In genomic region chr9:133876144-133876543, GRCh38 we compare ENCODE assay signal across 12 cellular contexts.
DNase-seq lines count a peak whose midpoint lies in the region; ATAC-seq and TF ChIP-seq lines count a peak whose summit lies in the region.
"Had no signal": no experiment of that assay in that cellular context is flagged by ENCODE, and none has a peak within 500 bp of the region (broad histone marks: within the 10 kb centered on the region; RNA-seq: fewer than 3 reads in every experiment).

No MANE protein-coding gene starts in this region.

- H3K4me2 ChIP-seq in PC-3 (ENCODE audit: low read length), result no peak overlapping the region

- BruUV-seq in PC-3 (replicated peaks; lab: Mats Ljungman, UMichigan), result no TSS peak

- TF ChIP-seq CTCF in right atrium auricular region (IDR thresholded peaks at IDR 0.05) (no peak), PC-3 (conservative IDR thresholded peaks at IDR 0.05; ENCODE audit: low read depth, low read length) (peak; percentile 28), fibroblast of pulmonary artery (IDR thresholded peaks at IDR 0.05; ENCODE audit: low read length, missing control alignments) (peak; percentile 19), suprapubic skin (IDR thresholded peaks at IDR 0.05) (peak; percentile 19 to 45)

- no peak overlapping the region for H3K27ac Mint-ChIP-seq in activated naive CD4-positive, alpha-beta T cell treated with anti-CD3 and anti-CD28 coated beads for 36 hours
- H3K27ac Mint-ChIP-seq: activated CD4-positive, alpha-beta memory T cell treated with anti-CD3 and anti-CD28 coated beads, Interleukin-2, amount 10 ng/mL, durations not matched to agents 7 days and 5 days; CD4-positive, alpha-beta memory T cell had no signal

- no peaks in the 10 kb centered on the region for H3K9me2 ChIP-seq in PC-3 (replicated peaks; ENCODE audit: low read length)

- no peak overlapping the region for H3K27ac ChIP-seq in right atrium auricular region
- no peak overlapping the region for H3K27ac ChIP-seq in PC-3 (ENCODE audit: low read length)
- no peak overlapping the region for H3K27ac ChIP-seq in suprapubic skin
- H3K27ac ChIP-seq: prostate gland had no signal

- intact Hi-C loops in Right ventricle myocardium inferior (cut with DNase I), result no loop called here
- intact Hi-C loops in PC-3 (cut with micrococcal nuclease), result no loop called here
- intact Hi-C loops in activated naive CD4-positive, alpha-beta T cell treated with anti-CD3 and anti-CD28 coated beads for 36 hours (cut with micrococcal nuclease), result no loop called here

- H3K27me3 ChIP-seq in right atrium auricular region, result no peaks in the 10 kb centered on the region
- no peaks in the 10 kb centered on the region for H3K27me3 ChIP-seq in PC-3 (ENCODE audit: low read length)
- no peaks in the 10 kb centered on the region for H3K27me3 ChIP-seq in suprapubic skin

- H3K9ac ChIP-seq in PC-3 (ENCODE audit: low read length), result no peak overlapping the region

- H3K9me3 ChIP-seq in right atrium auricular region (no peaks in the 10 kb centered on the region), PC-3 (ENCODE audit: low read length) (no peaks in the 10 kb centered on the region), suprapubic skin (no peaks in the 10 kb centered on the region)
- H3K9me3 ChIP-seq: prostate gland had no signal

- H3F3A ChIP-seq in PC-3 (ENCODE audit: low read length, unreplicated experiment), result peaks cover 6% of the 10 kb centered on the region

- WGBS in suprapubic skin, result 64% methylated on average over 11 of the region's 11 CpGs

- H2AFZ ChIP-seq in PC-3 (ENCODE audit: low read length), result no peak overlapping the region

- TF ChIP-seq POLR2A in suprapubic skin (IDR thresholded peaks at IDR 0.05), result no peak

- no peak overlapping the region for H3K4me3 ChIP-seq in right atrium auricular region
- no peak overlapping the region for H3K4me3 ChIP-seq in PC-3 (ENCODE audit: low read length)
- no peak overlapping the region for H3K4me3 ChIP-seq in fibroblast of pulmonary artery (replicated peaks; ENCODE audit: low read depth, low read length)
- H3K4me3 ChIP-seq in suprapubic skin, result no peak overlapping the region
- H3K4me3 ChIP-seq: prostate gland had no signal

- POLR2A ChIA-PET in PC-3 (lab: Charles Lee; ENCODE audit: unreplicated experiment), result interaction anchor here (0.5 kb wide), 1 partner anchor 149 kb away, joined by 5 read pairs; no protein-coding TSS in a partner anchor

- H4K20me1 ChIP-seq in PC-3 (ENCODE audit: low read length), result no peaks in the 10 kb centered on the region

- ATAC-seq in Right ventricle myocardium inferior, result no peak
- no peak for ATAC-seq in PC-3

- no peaks in the 10 kb centered on the region for H3K27me3 Mint-ChIP-seq in activated naive CD4-positive, alpha-beta T cell treated with anti-CD3 and anti-CD28 coated beads for 36 hours (ENCODE audit: low read depth)
- H3K27me3 Mint-ChIP-seq: activated CD4-positive, alpha-beta memory T cell treated with anti-CD3 and anti-CD28 coated beads, Interleukin-2, amount 10 ng/mL, durations not matched to agents 7 days and 5 days; CD4-positive, alpha-beta memory T cell had no signal

- TF ChIP-seq EP300 in suprapubic skin (IDR thresholded peaks at IDR 0.05), result no peak

- H3K36me3 ChIP-seq in right atrium auricular region (no peaks in the 10 kb centered on the region), PC-3 (ENCODE audit: low read depth, low read length) (no peaks in the 10 kb centered on the region), suprapubic skin (no peaks in the 10 kb centered on the region)
- H3K36me3 ChIP-seq: prostate gland had no signal

- DNase-seq in Right ventricle myocardium inferior (ENCODE audit: missing footprints) (peak; percentile 65), right atrium auricular region (ENCODE audit: low spot score) (no peak), PC-3 (no peak), fibroblast of pulmonary artery (ENCODE audit: low read depth) (no peak), suprapubic skin (ENCODE audit: low spot score in 2 of 2) (no peak), NCI-H187 (lab: John Stamatoyannopoulos, UW) (no peak), cerebellar cortex (ENCODE audit: low spot score) (no peak)
- DNase-seq in activated naive CD4-positive, alpha-beta T cell treated with anti-CD3 and anti-CD28 coated beads for 36 hours, result no peak
- DNase-seq: activated CD4-positive, alpha-beta memory T cell treated with anti-CD3 and anti-CD28 coated beads, Interleukin-2, amount 10 ng/mL, durations not matched to agents 7 days and 5 days; CD4-positive, alpha-beta memory T cell; NCI-H774 had no signal

- H3K4me1 Mint-ChIP-seq in activated naive CD4-positive, alpha-beta T cell treated with anti-CD3 and anti-CD28 coated beads for 36 hours (ENCODE audit: low read depth), result no peaks in the 10 kb centered on the region
- H3K4me1 Mint-ChIP-seq: activated CD4-positive, alpha-beta memory T cell treated with anti-CD3 and anti-CD28 coated beads, Interleukin-2, amount 10 ng/mL, durations not matched to agents 7 days and 5 days; CD4-positive, alpha-beta memory T cell had no signal

- CTCF ChIA-PET in PC-3 (lab: Charles Lee), result no interaction called here
- CTCF ChIA-PET in activated naive CD4-positive, alpha-beta T cell treated with anti-CD3 and anti-CD28 coated beads for 36 hours (lab: Charles Lee), result no interaction called here

- H3K36me3 Mint-ChIP-seq in activated naive CD4-positive, alpha-beta T cell treated with anti-CD3 and anti-CD28 coated beads for 36 hours (ENCODE audit: low read depth), result no peaks in the 10 kb centered on the region
- H3K36me3 Mint-ChIP-seq: CD4-positive, alpha-beta memory T cell had no signal

- peaks cover 36% of the 10 kb centered on the region for H3K79me2 ChIP-seq in PC-3 (ENCODE audit: low read length)

- H3K4me1 ChIP-seq in right atrium auricular region (peaks cover 0 to 13% of the 10 kb centered on the region in 2 donors), PC-3 (ENCODE audit: insufficient read depth, low read length) (peaks cover 25% of the 10 kb centered on the region), suprapubic skin (peaks cover 47% of the 10 kb centered on the region)

- H3K4me3 Mint-ChIP-seq in activated naive CD4-positive, alpha-beta T cell treated with anti-CD3 and anti-CD28 coated beads for 36 hours, result no peak overlapping the region
- H3K4me3 Mint-ChIP-seq: activated CD4-positive, alpha-beta memory T cell treated with anti-CD3 and anti-CD28 coated beads, Interleukin-2, amount 10 ng/mL, durations not matched to agents 7 days and 5 days; CD4-positive, alpha-beta memory T cell had no signal

- H3K9me3 Mint-ChIP-seq in activated naive CD4-positive, alpha-beta T cell treated with anti-CD3 and anti-CD28 coated beads for 36 hours, result no peaks in the 10 kb centered on the region
- H3K9me3 Mint-ChIP-seq: activated CD4-positive, alpha-beta memory T cell treated with anti-CD3 and anti-CD28 coated beads, Interleukin-2, amount 10 ng/mL, durations not matched to agents 7 days and 5 days; CD4-positive, alpha-beta memory T cell had no signal

Comparison
In these comparisons a context has a peak if more than half of its experiments do, and no peak if none do; other contexts are left out.
1. CTCF ChIP-seq: peak in PC-3 (single experiment), fibroblast of pulmonary artery (single experiment) and suprapubic skin (2 of 2); none in right atrium auricular region (0 of 2).